ENCODE assay signal across 16 cellular contexts in the genomic region with DNA sequence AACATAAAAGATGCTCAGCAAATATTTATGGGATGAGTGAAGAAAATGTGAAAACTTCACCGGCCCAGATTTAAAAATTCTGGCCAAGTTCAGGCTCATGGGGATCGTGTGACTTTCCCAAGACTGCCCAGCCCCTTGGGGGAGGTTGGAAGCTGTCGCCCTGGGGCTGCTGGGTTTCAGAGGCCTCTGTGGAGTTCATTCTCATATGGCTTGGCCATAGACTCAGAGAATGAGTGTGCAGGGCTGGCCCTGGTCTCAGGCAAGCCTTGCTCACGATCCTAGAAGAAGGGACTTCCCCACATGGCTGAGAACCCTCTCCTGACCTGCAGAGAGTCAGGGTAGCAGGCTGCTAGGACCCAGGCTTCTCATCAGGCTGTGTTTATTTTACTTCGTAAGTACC. TPM values are rescaled to one million over a fixed set of nuclear protein-coding genes. Genes with fewer than 3 reads are reported as not detected.
A peak's percentile ranks its signal among the peaks of the same experiment; 100 is the strongest.
DNase-seq lines count a peak whose midpoint lies in the region; ATAC-seq and TF ChIP-seq lines count a peak whose summit lies in the region.
"Had no signal": no experiment of that assay in that cellular context is flagged by ENCODE, and none has a peak within 500 bp of the region (broad histone marks: within the 10 kb centered on the region; RNA-seq: fewer than 3 reads in every experiment).

No MANE protein-coding gene starts in this region.

- DNase-seq in GM10266 (ENCODE audit: extremely low spot score) (peak; percentile 68), M059J (ENCODE audit: low read depth) (peak; percentile 24), NCI-H446 treated with DMSO at 0.1 percent for 48 hours (lab: John Stamatoyannopoulos, UW) (no peak), H7 (no peak)
- DNase-seq in stimulated activated naive CD8-positive, alpha-beta T cell treated with anti-CD3 and anti-CD28 coated beads, Interleukin-15, amount 100 ng/mL, for 72 hours: no peak
- DNase-seq: activated CD8-positive, alpha-beta memory T cell treated with anti-CD3 and anti-CD28 coated beads, Interleukin-2, amount 50 U/mL, for 4 hours; activated naive CD4-positive, alpha-beta T cell treated with anti-CD3 and anti-CD28 coated beads, Interleukin-2, amount 50 U/mL, for 16 hours; body of pancreas; NCI-H1105; spleen had no signal

- TF ChIP-seq CTCF in GM10266 (IDR thresholded peaks at IDR 0.05; ENCODE audit: control insufficient read depth, insufficient read depth, low read depth, missing control alignments): no peak
- TF ChIP-seq CTCF in neutrophil (IDR thresholded peaks at IDR 0.05): no peak

- no peaks in the 10 kb centered on the region for H3K4me1 Mint-ChIP-seq in stimulated activated naive CD8-positive, alpha-beta T cell treated with anti-CD3 and anti-CD28 coated beads, Interleukin-15, amount 100 ng/mL, for 72 hours

- peak; percentile 86 for ATAC-seq in GM21619 (IDR thresholded peaks at IDR 0.05; ENCODE audit: unreplicated experiment)
- ATAC-seq in stimulated activated naive CD8-positive, alpha-beta T cell treated with anti-CD3 and anti-CD28 coated beads, Interleukin-15, amount 100 ng/mL, for 72 hours: no peak
- ATAC-seq in GM19452 (IDR thresholded peaks at IDR 0.05; ENCODE audit: unreplicated experiment): no peak
- ATAC-seq: body of pancreas had no signal

- H3K4me3 ChIP-seq in neutrophil (ENCODE audit: low read depth in 1 of 2, low read length in 1 of 2): no peak overlapping the region
- H3K4me3 ChIP-seq in H7 (ENCODE audit: insufficient read depth, low read depth, low read length): no peak overlapping the region
- H3K4me3 ChIP-seq: body of pancreas, spleen, vagina had no signal

- peaks cover 85% of the 10 kb centered on the region for H3K36me3 ChIP-seq in neutrophil
- no peaks in the 10 kb centered on the region for H3K36me3 ChIP-seq in H7 (replicated peaks; ENCODE audit: control insufficient read depth, insufficient read depth, low read length)
- H3K36me3 ChIP-seq: vagina had no signal

- peaks cover 12% of the 10 kb centered on the region for H3K27me3 Mint-ChIP-seq in stimulated activated naive CD8-positive, alpha-beta T cell treated with anti-CD3 and anti-CD28 coated beads, Interleukin-15, amount 100 ng/mL, for 72 hours

- no peaks in the 10 kb centered on the region for H3K9me3 Mint-ChIP-seq in stimulated activated naive CD8-positive, alpha-beta T cell treated with anti-CD3 and anti-CD28 coated beads, Interleukin-15, amount 100 ng/mL, for 72 hours

- peak overlapping the region; percentile 35 for H3K27ac ChIP-seq in neutrophil
- H3K27ac ChIP-seq: body of pancreas, KMS-11, vagina had no signal

- H3K4me3 Mint-ChIP-seq in stimulated activated naive CD8-positive, alpha-beta T cell treated with anti-CD3 and anti-CD28 coated beads, Interleukin-15, amount 100 ng/mL, for 72 hours: no peak overlapping the region

- H3K27me3 ChIP-seq in neutrophil (no peaks in the 10 kb centered on the region), H7 (ENCODE audit: control insufficient read depth, insufficient read depth, low read length) (no peaks in the 10 kb centered on the region)
- H3K27me3 ChIP-seq: body of pancreas, vagina had no signal

- H3K9me3 ChIP-seq in neutrophil: no peaks in the 10 kb centered on the region
- H3K9me3 ChIP-seq: body of pancreas, spleen, vagina had no signal

- H3K27ac Mint-ChIP-seq in stimulated activated naive CD8-positive, alpha-beta T cell treated with anti-CD3 and anti-CD28 coated beads, Interleukin-15, amount 100 ng/mL, for 72 hours: no peak overlapping the region

- peaks cover 37 to 43% of the 10 kb centered on the region in 2 experiments for H3K4me1 ChIP-seq in neutrophil (ENCODE audit: control insufficient read depth in 1 of 2, insufficient read depth in 1 of 2, low read depth in 1 of 2, low read length in 1 of 2)

RNA-seq across cellular contexts. Expression of a gene that starts 24.6 kb away (rescaled TPM):
- total RNA-seq in M059J (2014; rRNA removed; shearing (Covaris generic)): 0.12 and 1.3 TPM in 2 replicates
- total RNA-seq in H7 (2014; rRNA removed; shearing (Covaris generic)): 2.0 and 2.1 TPM in 2 replicates
- total RNA-seq: fibroblast of lung had no signal

RNA-seq across cellular contexts. Expression of a gene that starts 40.8 kb away (rescaled TPM):
- total RNA-seq in M059J (2014; rRNA removed; shearing (Covaris generic)): 298 and 307 TPM in 2 replicates
- 225 and 238 TPM in 2 replicates for total RNA-seq in H7 (2014; rRNA removed; shearing (Covaris generic))

Comparison
In these comparisons a context has a peak if more than half of its experiments do, and no peak if none do; other contexts are left out.
1. DNase-seq: peak in GM10266 (single experiment) and M059J (single experiment); none in stimulated activated naive CD8-positive, alpha-beta T cell treated with anti-CD3 and anti-CD28 coated beads, Interleukin-15, amount 100 ng/mL, for 72 hours (0 of 2), NCI-H446 treated with DMSO at 0.1 percent for 48 hours (single experiment) and H7 (single experiment).